In the genomic region with DNA sequence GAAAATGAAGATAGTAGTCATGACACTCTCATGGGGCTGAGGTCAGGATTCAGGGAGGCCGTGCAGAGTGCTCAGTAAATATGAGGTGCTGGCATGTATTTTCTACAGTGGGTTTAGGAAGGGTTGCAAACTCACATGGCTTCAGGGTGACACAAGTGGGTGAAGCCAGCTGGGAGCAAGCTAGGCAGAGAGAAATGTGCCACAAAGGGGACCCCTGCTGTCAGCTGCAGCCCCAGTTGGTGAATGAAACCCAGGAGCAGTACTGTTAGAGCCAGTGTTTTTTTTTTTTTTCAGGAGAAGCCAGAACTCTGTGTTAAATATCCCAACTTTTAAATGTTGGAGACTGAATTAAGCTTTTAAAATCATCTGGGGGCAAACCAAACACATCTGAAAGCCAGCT, we compare ENCODE assay signal across 23 cellular contexts.
"Had no signal": no experiment of that assay in that cellular context is flagged by ENCODE, and none has a peak within 500 bp of the region (broad histone marks: within the 10 kb centered on the region; RNA-seq: fewer than 3 reads in every experiment).

No MANE protein-coding gene starts in this region.

- ATAC-seq: activated T-cell treated with anti-CD3 and anti-CD28 coated beads, Interleukin-2, amount 50 U/mL, for 72 hours; foreskin keratinocyte; heart left ventricle; naive thymus-derived CD4-positive, alpha-beta T cell; right cardiac atrium; stimulated activated naive CD8-positive, alpha-beta T cell treated with anti-CD3 and anti-CD28 coated beads, Interleukin-15, Interleukin-2, amounts not matched to agents 100 U/mL and 50 U/mL, for 24 hours; T-cell had no signal

- H3K27me3 ChIP-seq: brain microvascular endothelial cell, foreskin keratinocyte, spleen had no signal

- H3K4me1 ChIP-seq: foreskin keratinocyte, heart left ventricle had no signal

- H3K27me3 Mint-ChIP-seq: activated naive CD8-positive, alpha-beta T cell treated with anti-CD3 and anti-CD28 coated beads, Interleukin-2, amount 10 ng/mL, durations not matched to agents 7 days and 5 days; naive thymus-derived CD4-positive, alpha-beta T cell; T-cell had no signal

- H3K4me3 Mint-ChIP-seq: activated naive CD8-positive, alpha-beta T cell treated with anti-CD3 and anti-CD28 coated beads, Interleukin-2, amount 10 ng/mL, durations not matched to agents 7 days and 5 days; activated T-cell treated with anti-CD3 and anti-CD28 coated beads, Interleukin-2, amount 50 U/mL, for 72 hours; naive thymus-derived CD4-positive, alpha-beta T cell; T-cell; T-helper 2 cell treated with Interferon-gamma antibody and Interleukin-4, amounts not matched to agents 5 μg/mL and 100 μg/mL, for 36 hours had no signal

- DNase-seq: activated CD4-positive, alpha-beta T cell treated with anti-CD3 and anti-CD28 coated beads for 4 hours; activated CD4-positive, alpha-beta T cell treated with anti-CD3 and anti-CD28 coated beads, Interleukin-2, amount 50 U/mL, for 4 hours; activated naive CD4-positive, alpha-beta T cell; activated naive CD8-positive, alpha-beta T cell treated with anti-CD3 and anti-CD28 coated beads, Interleukin-2, amount 10 ng/mL, durations not matched to agents 7 days and 5 days; activated T-cell treated with anti-CD3 and anti-CD28 coated beads for 4 hours; activated T-cell treated with anti-CD3 and anti-CD28 coated beads, Interleukin-2, amount 50 U/mL, for 72 hours; amniotic stem cell; brain microvascular endothelial cell; foreskin keratinocyte; heart left ventricle; midbrain; naive thymus-derived CD4-positive, alpha-beta T cell; occipital lobe; posterior cingulate gyrus; right cardiac atrium; spleen; stimulated activated naive CD8-positive, alpha-beta T cell treated with anti-CD3 and anti-CD28 coated beads, Interleukin-15, Interleukin-2, amounts not matched to agents 100 U/mL and 50 U/mL, for 24 hours; T-cell; trophoblast cell had no signal

- H3K27ac Mint-ChIP-seq: activated naive CD8-positive, alpha-beta T cell treated with anti-CD3 and anti-CD28 coated beads, Interleukin-2, amount 10 ng/mL, durations not matched to agents 7 days and 5 days; activated T-cell treated with anti-CD3 and anti-CD28 coated beads, Interleukin-2, amount 50 U/mL, for 72 hours; T-cell; T-helper 2 cell treated with Interferon-gamma antibody and Interleukin-4, amounts not matched to agents 5 μg/mL and 100 μg/mL, for 36 hours had no signal

- H3K36me3 ChIP-seq: brain microvascular endothelial cell, heart left ventricle, thoracic aorta had no signal

- H3K4me3 ChIP-seq: coronary artery, heart left ventricle, spleen, thoracic aorta had no signal

- H3K9me3 ChIP-seq: heart left ventricle, spleen, thoracic aorta had no signal

- H3K27ac ChIP-seq: brain microvascular endothelial cell, coronary artery, foreskin keratinocyte, heart left ventricle, spleen, thoracic aorta, VCaP had no signal
